Comparison of ENCODE assay signal across 8 cellular contexts in the genomic region with DNA sequence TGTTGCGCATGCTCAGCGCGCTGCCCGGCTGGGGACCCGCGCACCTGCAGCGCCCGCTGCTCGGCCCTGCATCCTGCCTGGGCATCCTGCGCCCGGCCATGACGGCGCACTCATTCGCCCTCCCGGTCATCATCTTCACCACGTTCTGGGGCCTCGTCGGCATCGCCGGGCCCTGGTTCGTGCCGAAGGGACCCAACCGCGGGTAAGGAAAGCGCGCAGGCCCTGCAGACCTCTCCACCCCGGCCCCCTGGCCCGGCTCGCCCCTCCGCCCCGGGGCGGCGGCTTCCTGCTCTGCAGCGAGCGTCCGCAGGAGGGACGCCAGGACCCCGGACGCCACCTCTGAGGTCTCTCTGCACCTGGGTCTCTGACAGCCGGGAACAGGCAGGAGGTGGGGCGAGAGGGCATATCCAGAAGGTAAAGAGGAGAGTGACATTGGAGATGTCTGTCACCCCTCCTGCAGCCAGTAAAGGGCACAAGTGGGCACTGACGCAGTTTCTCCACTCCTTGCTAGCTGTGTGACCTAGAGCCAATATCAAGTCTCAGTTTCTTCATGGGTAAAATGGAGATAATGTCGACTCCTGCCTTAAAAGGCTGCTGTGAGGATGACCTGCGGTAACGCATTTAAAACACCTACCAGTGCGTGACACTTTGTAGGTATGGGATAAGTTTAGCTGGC. TPM values are rescaled to one million over a fixed set of nuclear protein-coding genes. Genes with fewer than 3 reads are reported as not detected.
DNase-seq lines count a peak whose midpoint lies in the region; ATAC-seq, FAIRE-seq and TF ChIP-seq lines count a peak whose summit lies in the region.

TSS of gene ATP6V0E2 (plus strand) at position 2 of the 676 bp plus-strand sequence. CDS start at position 99, 97 bp downstream.

- H3K4me3 ChIP-seq in SK-N-MC = peak within 1 kb of the TSS; percentile 96
- peak within 1 kb of the TSS; percentile 70 for H3K4me3 ChIP-seq in fibroblast of pulmonary artery (replicated peaks; ENCODE audit: low read depth, low read length)
- H3K4me3 ChIP-seq in pancreas = peak within 1 kb of the TSS; percentile 54 to 88 (median 73)

- TF ChIP-seq CTCF in fibroblast of pulmonary artery (IDR thresholded peaks at IDR 0.05; ENCODE audit: low read length, missing control alignments) = no peak
- no peak for TF ChIP-seq CTCF in pancreas (IDR thresholded peaks at IDR 0.05)

- H3K9me3 ChIP-seq in SK-N-MC (ENCODE audit: low read depth, low read length) (no peaks in the 10 kb centered on the region), pancreas (no peaks in the 10 kb centered on the region)

- no peak for FAIRE-seq in pancreas (lab: Jason Lieb, UNC)

- H3K9ac ChIP-seq in SK-N-MC (ENCODE audit: insufficient read length) = peak within 1 kb of the TSS; percentile 64

- 7 to 8% methylated on average over 45 to 46 of the region's 46 CpGs for WGBS in pancreas, 2 donors

- DNase-seq in NCI-H510A treated with DMSO at 0.1 percent for 48 hours (lab: John Stamatoyannopoulos, UW) (peak; percentile 25), NCI-H510A (lab: John Stamatoyannopoulos, UW) (no peak), SK-N-MC (ENCODE audit: low read depth, low spot score) (no peak), fibroblast of pulmonary artery (ENCODE audit: low read depth) (no peak), pancreas (no peak), NCI-H82 treated with DMSO at 0.1 percent for 48 hours (lab: John Stamatoyannopoulos, UW; ENCODE audit: unreplicated experiment) (no peak)
- no peak for DNase-seq in activated CD4-positive, alpha-beta T cell treated with anti-CD3 and anti-CD28 coated beads, Interleukin-2, amount 50 U/mL, for 1 hour

- intact Hi-C loops in pancreas (cut with DNase I) = no loop called here

- H3K36me3 ChIP-seq in SK-N-MC (ENCODE audit: insufficient read depth, low read length) = no peaks in the 10 kb centered on the region
- no peaks in the 10 kb centered on the region for H3K36me3 ChIP-seq in pancreas

- ATAC-seq in HG02852 (IDR thresholded peaks at IDR 0.05; ENCODE audit: unreplicated experiment) = peak; percentile 33
- peak in 1 of 4 donors; percentile 24 for ATAC-seq in pancreas

- H3K27me3 ChIP-seq in pancreas = no peaks in the 10 kb centered on the region

- H3K27ac ChIP-seq in SK-N-MC (no peak within 1 kb of the TSS), pancreas (peak within 1 kb of the TSS; percentile 40 to 86 (median 80))

- peaks cover 0 to 5% (median 0%) of the 10 kb centered on the region in 3 donors for H3K4me1 ChIP-seq in pancreas

RNA-seq across cellular contexts. Expression of gene ATP6V0E2, which starts in this region (rescaled TPM):
- total RNA-seq in pancreas = 10 to 100 TPM in 4 of 6 donors, 1 to 10 TPM in 2; 6.8 to 16.9 (median 13.9) TPM
- 10 to 100 TPM; 27.3 to 66.3 TPM for polyA plus RNA-seq in pancreas
